In the genomic region with DNA sequence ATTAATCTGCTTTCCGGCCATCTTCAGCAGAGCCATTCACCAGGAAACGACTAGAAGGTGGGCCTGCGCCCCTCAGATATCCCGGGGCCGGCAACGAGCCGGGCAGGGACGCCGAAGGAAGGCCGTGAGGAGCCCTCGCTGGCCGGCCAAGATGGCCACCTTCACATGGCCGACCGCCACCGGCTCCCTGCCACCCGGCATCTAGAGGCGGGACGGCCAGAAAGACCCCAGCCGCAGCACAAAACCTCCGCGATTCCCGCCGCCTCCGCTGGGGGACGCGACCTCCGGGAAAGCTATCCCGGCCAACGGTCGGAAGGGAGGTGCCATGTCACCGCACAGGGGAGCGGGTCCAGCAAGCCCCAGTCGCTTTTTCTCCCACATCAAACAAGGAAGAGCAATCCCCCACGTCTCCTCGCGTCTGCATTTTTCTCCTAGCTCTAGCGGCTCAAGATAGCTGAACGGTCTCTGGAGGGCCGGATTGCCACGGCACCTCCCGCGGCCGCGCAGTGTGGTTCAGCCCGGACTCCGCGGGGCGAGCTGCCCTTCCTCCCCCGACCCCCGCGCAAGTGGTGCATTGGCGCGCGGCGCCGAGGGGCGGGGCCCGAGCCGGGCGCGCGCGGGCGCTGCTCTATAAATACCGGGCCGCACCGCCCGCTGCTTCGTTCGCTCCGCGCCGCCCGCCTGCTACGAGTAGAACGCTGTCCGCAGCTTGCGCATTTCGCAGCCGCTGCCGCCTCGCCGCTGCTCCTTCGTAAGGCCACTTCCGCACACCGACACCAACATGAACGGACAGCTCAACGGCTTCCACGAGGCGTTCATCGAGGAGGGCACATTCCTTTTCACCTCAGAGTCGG, we compare ENCODE assay signal across 8 cellular contexts. TPM values are rescaled to one million over a fixed set of nuclear protein-coding genes. Genes with fewer than 3 reads are reported as not detected.
A peak's percentile ranks its signal among the peaks of the same experiment; 100 is the strongest.
DNase-seq lines count a peak whose midpoint lies in the region; ATAC-seq and TF ChIP-seq lines count a peak whose summit lies in the region.

Gene MAT2A (plus strand): TSS at position 662 of the 854 bp plus-strand sequence. CDS start 120 bp downstream, at position 782.

- peak within 1 kb of the TSS; percentile 88 to 89 for H3K4me3 ChIP-seq in vagina

- H3K27me3 Mint-ChIP-seq in T-helper 1 cell treated with Interleukin-12 subunit alpha and Interleukin-12 subunit beta and Interleukin-4 antibody, amounts not matched to agents 30 μg/mL and 1 μg/mL, for 36 hours (ENCODE audit: low read depth), result no peaks in the 10 kb centered on the region

- H3K4me1 ChIP-seq in vagina, result peaks cover 48% of the 10 kb centered on the region

- H3K27ac ChIP-seq in vagina, result peak within 1 kb of the TSS; percentile 99

- no peaks in the 10 kb centered on the region for H3K27me3 ChIP-seq in vagina

- TF ChIP-seq POLR2A in GM15510 (IDR thresholded peaks at IDR 0.05; ENCODE audit: borderline replicate concordance, extremely low read depth, insufficient read length) (peak; percentile 100), vagina (IDR thresholded peaks at IDR 0.05) (peak in 1 of 2 donors; percentile 100)

- intact Hi-C loops in left ventricle myocardium superior (cut with micrococcal nuclease), result no loop called here
- intact Hi-C loops in vagina (cut with DNase I), result loop anchor here (1.0 kb wide), 1 partner anchor 101 kb away; no protein-coding TSS in a partner anchor

- peak within 1 kb of the TSS; percentile 92 for H3K4me3 Mint-ChIP-seq in T-helper 1 cell treated with Interleukin-12 subunit alpha and Interleukin-12 subunit beta and Interleukin-4 antibody, amounts not matched to agents 30 μg/mL and 1 μg/mL, for 36 hours

- ATAC-seq in HG02885 (IDR thresholded peaks at IDR 0.05; ENCODE audit: poor library complexity, unreplicated experiment), result peak; percentile 76
- peak; percentile 92 for ATAC-seq in left ventricle myocardium superior

- H3K9me3 Mint-ChIP-seq in T-helper 1 cell treated with Interleukin-12 subunit alpha and Interleukin-12 subunit beta and Interleukin-4 antibody, amounts not matched to agents 30 μg/mL and 1 μg/mL, for 36 hours, result no peaks in the 10 kb centered on the region

- H3K9me3 ChIP-seq in vagina, result no peaks in the 10 kb centered on the region

- peak; percentile 82 for DNase-seq in NCI-H1694 (lab: John Stamatoyannopoulos, UW)
- peak; percentile 67 to 99 (median 93) for DNase-seq in amygdala (lab: John Stamatoyannopoulos, UW)
- peak; percentile 96 for DNase-seq in left ventricle myocardium superior
- peak; percentile 92 for DNase-seq in putamen (ENCODE audit: low spot score)
- DNase-seq in vagina (ENCODE audit: extremely low spot score in 2 of 2), result peak in 1 of 2 donors; percentile 94

- peak within 1 kb of the TSS; percentile 92 for H3K27ac Mint-ChIP-seq in T-helper 1 cell treated with Interleukin-12 subunit alpha and Interleukin-12 subunit beta and Interleukin-4 antibody, amounts not matched to agents 30 μg/mL and 1 μg/mL, for 36 hours

- H3K36me3 ChIP-seq in vagina, result peaks cover 0 to 29% of the 10 kb centered on the region in 2 donors

- peak; percentile 21 to 61 (median 59) for TF ChIP-seq CTCF in vagina (IDR thresholded peaks at IDR 0.05)

- peaks cover 44% of the 10 kb centered on the region for H3K4me1 Mint-ChIP-seq in T-helper 1 cell treated with Interleukin-12 subunit alpha and Interleukin-12 subunit beta and Interleukin-4 antibody, amounts not matched to agents 30 μg/mL and 1 μg/mL, for 36 hours (ENCODE audit: low read depth)

- peaks cover 37% of the 10 kb centered on the region for H3K36me3 Mint-ChIP-seq in T-helper 1 cell treated with Interleukin-12 subunit alpha and Interleukin-12 subunit beta and Interleukin-4 antibody, amounts not matched to agents 30 μg/mL and 1 μg/mL, for 36 hours (ENCODE audit: low read depth)

RNA-seq across cellular contexts. Expression of gene MAT2A, which starts in this region (rescaled TPM):
- total RNA-seq in left ventricle myocardium superior, result 130 TPM
- total RNA-seq in vagina, result 177 TPM
